17 cellular contexts compared by ENCODE assay signal in the genomic region with DNA sequence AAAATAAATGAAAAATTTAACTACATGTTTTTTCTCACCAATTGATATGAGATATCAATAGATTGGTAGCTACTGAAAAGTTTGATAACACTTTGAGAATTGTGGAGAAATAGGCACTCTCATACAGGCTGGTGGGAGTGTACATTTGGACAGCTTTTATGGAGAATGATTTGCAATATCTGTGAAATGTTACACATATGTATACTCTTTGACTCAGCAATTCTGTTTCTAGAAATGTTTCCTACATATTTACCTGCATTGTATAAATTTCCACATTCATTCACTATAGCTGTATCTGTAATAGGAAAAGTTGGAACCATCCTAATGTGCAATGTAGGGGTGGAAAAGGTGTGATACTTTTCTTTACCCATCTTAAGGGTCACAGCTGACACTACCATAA. TPM values are rescaled to one million over a fixed set of nuclear protein-coding genes. Genes with fewer than 3 reads are reported as not detected.
A peak's percentile ranks its signal among the peaks of the same experiment; 100 is the strongest.
DNase-seq lines count a peak whose midpoint lies in the region; ATAC-seq, FAIRE-seq and TF ChIP-seq lines count a peak whose summit lies in the region.
"Had no signal": no experiment of that assay in that cellular context is flagged by ENCODE, and none has a peak within 500 bp of the region (broad histone marks: within the 10 kb centered on the region; RNA-seq: fewer than 3 reads in every experiment).

No MANE protein-coding gene starts in this region.

- no peak for TF ChIP-seq CTCF in AG04449 (IDR thresholded peaks at IDR 0.05; ENCODE audit: insufficient read depth, low read length, missing control alignments)
- no peak for TF ChIP-seq CTCF in HEK293 (tag by site-specific recombination; IDR thresholded peaks at IDR 0.05)
- TF ChIP-seq CTCF in K562 (IDR thresholded peaks at IDR 0.05 in 2 of 3, conservative IDR thresholded peaks at IDR 0.05 in 1 of 3; ENCODE audit: insufficient read depth in 2 of 3, low read depth in 1 of 3, low read length in 3 of 3), result no peak
- no peak for TF ChIP-seq CTCF in osteoblast (IDR thresholded peaks at IDR 0.05; ENCODE audit: extremely low read depth, low read depth, low read length)
- TF ChIP-seq CTCF in upper lobe of right lung (IDR thresholded peaks at IDR 0.05), result no peak

- H3K9ac ChIP-seq in K562 (ENCODE audit: insufficient read depth in 1 of 2, low read depth in 2 of 2, low read length in 2 of 2), result no peak overlapping the region

- in situ Hi-C loops in K562 (cut with MboI), result no loop called here

- intact Hi-C loops in K562 (cut with micrococcal nuclease) (no loop called here), upper lobe of right lung (cut with DNase I) (no loop called here)

- no peak for ATAC-seq in K562
- ATAC-seq in upper lobe of right lung, result no peak

- DNase-seq in AG04449 (ENCODE audit: low read depth, low spot score) (no peak), K562 (ENCODE audit: extremely low read depth in 1 of 4, low spot score in 3 of 4) (no peak), osteoblast (ENCODE audit: insufficient read length, low spot score, missing footprints) (no peak), upper lobe of right lung (no peak), NCI-H2081 treated with DMSO at 0.1 percent for 48 hours (lab: John Stamatoyannopoulos, UW) (no peak), SHP77 treated with DMSO at 0.1 percent for 48 hours (lab: John Stamatoyannopoulos, UW) (no peak), COLO668 (lab: John Stamatoyannopoulos, UW; ENCODE audit: unreplicated experiment) (no peak)
- DNase-seq: AML-193, NCI-H1417, NCI-H187 treated with DMSO at 0.1 percent for 48 hours, NCI-H226, NCI-H526 had no signal

- no peak for FAIRE-seq in K562 (lab: Jason Lieb, UNC)
- FAIRE-seq: G401.6 had no signal

- H3K4me1 ChIP-seq in HEK293 (ENCODE audit: control insufficient read depth, insufficient read depth, low read length), result peaks cover 12% of the 10 kb centered on the region
- peaks cover 0 to 9% of the 10 kb centered on the region in 2 experiments; a peak in 2 of 5 replicates for H3K4me1 ChIP-seq in K562 (replicated peaks in 1 of 2; ENCODE audit: control insufficient read depth in 2 of 2, insufficient read depth in 2 of 2, low read length in 2 of 2)
- peaks cover 29% of the 10 kb centered on the region for H3K4me1 ChIP-seq in osteoblast (ENCODE audit: insufficient read depth, low read length)
- H3K4me1 ChIP-seq in upper lobe of right lung, result no peaks in the 10 kb centered on the region

- H3K79me2 ChIP-seq in K562 (ENCODE audit: control insufficient read depth, insufficient read depth, low read length) (peaks cover 32% of the 10 kb centered on the region), osteoblast (ENCODE audit: insufficient read depth, low read length) (peaks cover 85% of the 10 kb centered on the region)

- BruUV-seq in K562 (replicated peaks; lab: Mats Ljungman, UMichigan), result no TSS peak

- H3K4me3 ChIP-seq in AG04449 (ENCODE audit: low read depth, low read length), result peak overlapping the region; percentile 98
- no peak overlapping the region for H3K4me3 ChIP-seq in HEK293 (ENCODE audit: low read depth, low read length)
- no peak overlapping the region for H3K4me3 ChIP-seq in K562
- no peak overlapping the region for H3K4me3 ChIP-seq in osteoblast (ENCODE audit: insufficient read depth, low read length)
- H3K4me3 ChIP-seq in upper lobe of right lung, result no peak overlapping the region
- H3K4me3 ChIP-seq: HAP-1, SJSA1 had no signal

- no peaks in the 10 kb centered on the region for H4K20me1 ChIP-seq in K562 (replicated peaks; ENCODE audit: control insufficient read depth, insufficient read depth, low read length)
- H4K20me1 ChIP-seq in osteoblast (ENCODE audit: insufficient read depth, low read length), result peaks cover 20% of the 10 kb centered on the region

- TF ChIP-seq POLR2A in K562 (conservative IDR thresholded peaks at IDR 0.05), result no peak

- H3K9me1 ChIP-seq in K562 (ENCODE audit: control insufficient read depth, insufficient read depth, low read length), result no peaks in the 10 kb centered on the region

- no peaks in the 10 kb centered on the region for H3K27me3 ChIP-seq in K562 (ENCODE audit: control insufficient read depth in 2 of 2, insufficient read depth in 2 of 2, low read length in 2 of 2)
- no peaks in the 10 kb centered on the region for H3K27me3 ChIP-seq in osteoblast (ENCODE audit: insufficient read depth, low read length)
- no peaks in the 10 kb centered on the region for H3K27me3 ChIP-seq in upper lobe of right lung
- H3K27me3 ChIP-seq: SJSA1 had no signal

- H3K27ac ChIP-seq in HEK293 (ENCODE audit: extremely low read depth, low read depth, low read length), result no peak overlapping the region
- H3K27ac ChIP-seq in K562 (ENCODE audit: extremely low read depth, low read depth, low read length), result no peak overlapping the region
- no peak overlapping the region for H3K27ac ChIP-seq in osteoblast (ENCODE audit: low read depth, low read length)
- no peak overlapping the region for H3K27ac ChIP-seq in upper lobe of right lung
- H3K27ac ChIP-seq: C4-2B, SJSA1 had no signal

- H2AFZ ChIP-seq in K562 (ENCODE audit: low read depth, low read length) (no peak overlapping the region), osteoblast (ENCODE audit: low read length) (no peak overlapping the region)

- TF ChIP-seq RAD21 in K562 (CRISPR knock-in tag; conservative IDR thresholded peaks at IDR 0.05 in 1 of 2, IDR thresholded peaks at IDR 0.05 in 1 of 2), result no peak

- H3K36me3 ChIP-seq in HEK293 (ENCODE audit: control insufficient read depth in 2 of 2, insufficient read depth in 1 of 2, low read length in 2 of 2), result peaks cover 3 to 9% of the 10 kb centered on the region in 2 experiments
- H3K36me3 ChIP-seq in K562 (ENCODE audit: control insufficient read depth, insufficient read depth, low read length), result peaks cover 10% of the 10 kb centered on the region
- no peaks in the 10 kb centered on the region for H3K36me3 ChIP-seq in osteoblast (ENCODE audit: insufficient read depth, low read length)
- H3K36me3 ChIP-seq in upper lobe of right lung, result no peaks in the 10 kb centered on the region

- no peak for TF ChIP-seq EP300 in K562 (IDR thresholded peaks at IDR 0.05; ENCODE audit: low read length)

- POLR2A ChIA-PET in AG04449 (lab: Yijun Ruan, JAX), result no interaction called here
- POLR2A ChIA-PET in HEK293 (lab: Yijun Ruan, JAX), result no interaction called here
- POLR2A ChIA-PET in K562 (lab: Yijun Ruan, JAX), result interaction anchor here (1.6 to 2.1 kb wide), 3 partner anchors 12 to 40 kb away, joined by 5 to 10 read pairs (median 6); partner anchors contain the start of gene RPLP1

- CTCF ChIA-PET in AG04449 (lab: Yijun Ruan, JAX), result interaction anchor here (1.3 to 2.2 kb wide), 6 partner anchors 17 to 355 kb away, joined by 3 to 8 read pairs (median 6); no protein-coding TSS in a partner anchor
- CTCF ChIA-PET in HEK293 (lab: Yijun Ruan, JAX), result interaction anchor here (0.6 to 2.3 kb wide), 7 partner anchors 7 to 355 kb away, joined by 3 to 11 read pairs (median 4); no protein-coding TSS in a partner anchor
- CTCF ChIA-PET in K562 (lab: Yijun Ruan, JAX; ENCODE audit: low intra/inter-chr PET ratio), result no interaction called here

- no peaks in the 10 kb centered on the region for H3K9me3 ChIP-seq in HEK293 (ENCODE audit: control insufficient read depth, insufficient read depth, low read depth, low read length)
- H3K9me3 ChIP-seq in K562 (replicated peaks; ENCODE audit: control insufficient read depth, insufficient read depth, low read depth, low read length), result no peaks in the 10 kb centered on the region
- H3K9me3 ChIP-seq in osteoblast (ENCODE audit: low read depth, low read length), result no peaks in the 10 kb centered on the region
- no peaks in the 10 kb centered on the region for H3K9me3 ChIP-seq in upper lobe of right lung
- H3K9me3 ChIP-seq: HAP-1, SJSA1 had no signal

- no peak overlapping the region for H3K4me2 ChIP-seq in K562 (ENCODE audit: insufficient read depth, low read length)
- H3K4me2 ChIP-seq in osteoblast (ENCODE audit: insufficient read depth, low read length), result peak overlapping the region; percentile 92

RNA-seq across cellular contexts. Expression of gene KIF23, which starts 1.9 kb away (rescaled TPM):
- 60.1 and 168 TPM in 2 replicates for total RNA-seq in K562 (2011; cell fraction: chromatin; rRNA removed; ENCODE audit: low replicate concordance)
- 19.8 and 33.3 TPM in 2 replicates for total RNA-seq in K562 (2011; cell fraction: nucleolus; rRNA removed)
- 58.6 and 62.3 TPM in 2 replicates for total RNA-seq in K562 (2011; cell fraction: nucleoplasm; rRNA removed)
- total RNA-seq in K562 (2014; rRNA removed), result 39.3 and 39.8 TPM in 2 replicates
- 58.2 and 63.5 TPM in 2 replicates for total RNA-seq in K562 (2014; rRNA removed; fragmentation: Illumina TruSeq; extraction: Trizol)
- total RNA-seq in K562 (2015; rRNA removed; fragmentation: Illumina TruSeq; extraction: Trizol), result 52.2 and 55.4 TPM in 2 replicates
- 37.9 and 41.9 TPM in 2 replicates for total RNA-seq in K562 (2021)
- 35.0 and 36.6 TPM in 2 replicates for polyA plus RNA-seq in K562 (2011; rRNA removed)
- polyA plus RNA-seq in K562 (2011; cell fraction: cytosol; rRNA removed), result 6.5 and 16.8 TPM in 2 replicates
- polyA plus RNA-seq in K562 (2011; cell fraction: nucleus; rRNA removed), result 98.6 and 163 TPM in 2 replicates
- polyA plus RNA-seq in K562 (2012), result 25.8 and 35.5 TPM in 2 replicates
- polyA plus RNA-seq in K562 (2014; fragmentation: Illumina TruSeq; extraction: Trizol), result 45.4 and 51.0 TPM in 2 replicates
- polyA plus RNA-seq in K562 (2014; fragmentation: Nextera tagmentation; extraction: Ambion mirVana), result 10 to 100 TPM; 29.4 to 45.7 TPM
- polyA plus RNA-seq in K562 (2014; rRNA removed), result 30.1 and 37.1 TPM in 2 replicates
- polyA minus RNA-seq in K562 (2011; rRNA and poly(A)+ RNA removed), result 66.2 and 68.8 TPM in 2 replicates
- 20.0 and 25.1 TPM in 2 replicates for polyA minus RNA-seq in K562 (2011; cell fraction: cytosol; rRNA and poly(A)+ RNA removed)
- polyA minus RNA-seq in K562 (2011; cell fraction: nucleus; rRNA and poly(A)+ RNA removed), result 34.1 and 63.0 TPM in 2 replicates
- 8.0 and 8.3 TPM in 2 replicates for total RNA-seq in osteoblast
- total RNA-seq in upper lobe of right lung, result 2.7 TPM

RNA-seq across cellular contexts. Expression of gene RPLP1, which starts 40.3 kb away (rescaled TPM):
- total RNA-seq in K562 (2011; cell fraction: chromatin; rRNA removed; ENCODE audit: low replicate concordance), result 174 and 228 TPM in 2 replicates
- total RNA-seq in K562 (2011; cell fraction: nucleolus; rRNA removed), result 391 and 425 TPM in 2 replicates
- 447 and 925 TPM in 2 replicates for total RNA-seq in K562 (2011; cell fraction: nucleoplasm; rRNA removed)
- total RNA-seq in K562 (2014; rRNA removed) (529 and 1,012 TPM in 2 replicates), K562 (2014; rRNA removed; fragmentation: Illumina TruSeq; extraction: Trizol) (75.0 and 76.3 TPM in 2 replicates), K562 (2015; rRNA removed; fragmentation: Illumina TruSeq; extraction: Trizol) (348 and 354 TPM in 2 replicates), K562 (2021) (2,904 and 3,053 TPM in 2 replicates), osteoblast (71.7 and 94.6 TPM in 2 replicates), upper lobe of right lung (1,255 TPM)
- polyA plus RNA-seq in K562 (2011; rRNA removed) (847 and 1,576 TPM in 2 replicates), K562 (2014; fragmentation: Illumina TruSeq; extraction: Trizol) (629 and 1,170 TPM in 2 replicates), K562 (2014; fragmentation: Nextera tagmentation; extraction: Ambion mirVana) (1,000 to 10,000 TPM; 2,333 to 2,378 TPM), K562 (2014; rRNA removed) (1,119 and 1,211 TPM in 2 replicates)
- polyA plus RNA-seq in K562 (2011; cell fraction: cytosol; rRNA removed), result 1,671 and 2,235 TPM in 2 replicates
- polyA plus RNA-seq in K562 (2011; cell fraction: nucleus; rRNA removed), result 951 and 1,033 TPM in 2 replicates
- polyA plus RNA-seq in K562 (2012), result 3,121 and 3,201 TPM in 2 replicates
- polyA minus RNA-seq in K562 (2011; rRNA and poly(A)+ RNA removed), result 279 and 315 TPM in 2 replicates
- polyA minus RNA-seq in K562 (2011; cell fraction: cytosol; rRNA and poly(A)+ RNA removed), result 3,516 and 4,843 TPM in 2 replicates
- polyA minus RNA-seq in K562 (2011; cell fraction: nucleus; rRNA and poly(A)+ RNA removed), result 192 and 341 TPM in 2 replicates
